8 cellular contexts compared by ENCODE assay signal in the genomic region with DNA sequence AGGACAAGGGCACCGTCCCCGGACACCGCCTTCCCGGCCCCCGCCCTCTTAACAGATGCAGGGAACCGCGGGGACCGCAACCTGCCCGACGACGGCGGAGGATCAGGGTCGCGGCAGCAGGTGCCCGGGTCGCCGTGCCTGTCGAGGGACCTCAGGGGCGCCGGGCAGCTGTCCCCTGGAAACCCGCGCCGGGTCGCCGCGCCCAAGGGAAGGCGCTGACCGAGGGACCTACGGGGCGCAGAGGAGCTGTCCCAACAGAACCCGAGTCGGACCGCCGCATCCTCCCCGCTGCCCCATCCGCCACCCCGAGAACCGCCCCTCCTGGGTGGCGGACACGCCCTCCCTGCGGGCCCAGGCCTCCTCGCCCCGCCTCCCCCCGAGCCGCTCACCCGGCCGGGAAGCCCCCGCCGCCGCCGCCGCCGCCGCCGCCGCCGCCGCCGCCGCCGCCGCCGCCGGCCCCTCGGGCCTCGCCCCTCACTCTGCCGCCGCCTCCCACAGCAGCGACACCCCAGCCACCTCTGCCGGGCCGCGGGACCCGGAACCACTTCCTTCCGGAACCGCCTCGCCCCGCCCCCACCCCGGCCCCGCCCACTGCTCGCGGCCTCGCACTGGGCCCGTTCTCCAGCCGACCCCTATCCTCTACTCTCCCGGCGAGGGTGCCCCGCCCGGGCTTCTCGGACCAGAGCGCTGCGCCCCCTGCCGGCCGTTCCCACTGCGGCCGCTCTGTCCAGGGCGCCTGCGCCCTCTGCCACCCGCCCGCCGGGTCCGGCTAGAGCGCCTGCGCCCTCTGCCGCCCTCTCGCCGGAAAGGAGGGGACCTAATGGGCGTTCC. TPM values are rescaled to one million over a fixed set of nuclear protein-coding genes. Genes with fewer than 3 reads are reported as not detected.
DNase-seq lines count a peak whose midpoint lies in the region; ATAC-seq, FAIRE-seq and TF ChIP-seq lines count a peak whose summit lies in the region.

A gene (minus strand): TSS at position 543 of the 831 bp plus-strand sequence. CDS start 20,797 bp downstream, outside the sequence.

- peak; percentile 95 for DNase-seq in D341Med (ENCODE audit: low spot score)
- DNase-seq in HTR-8/SVneo (ENCODE audit: insufficient read length, low spot score): peak; percentile 67
- DNase-seq in NOMO-1 treated with dmso at 0.1 percent for 144 hours (lab: John Stamatoyannopoulos, UW; ENCODE audit: unreplicated experiment): peak; percentile 80
- DNase-seq in activated CD8-positive, alpha-beta memory T cell treated with anti-CD3 and anti-CD28 coated beads, Interleukin-2, amount 50 U/mL, for 48 hours: peak; percentile 95
- DNase-seq in epithelial cell of esophagus (ENCODE audit: low read depth): peak; percentile 82
- DNase-seq in mucosa of gallbladder (ENCODE audit: low spot score): peak; percentile 91
- DNase-seq in stimulated activated CD8-positive, alpha-beta memory T cell treated with anti-CD3 and anti-CD28 coated beads, Interleukin-4, amount 100 ng/mL, for 24 hours (ENCODE audit: low read depth): peak; percentile 82

- TF ChIP-seq CTCF in epithelial cell of esophagus (IDR thresholded peaks at IDR 0.05; ENCODE audit: insufficient read depth, low read depth, low read length, missing control alignments): peak; percentile 29

- no peak for FAIRE-seq in HTR-8/SVneo (lab: Jason Lieb, UNC)

- H3K4me3 ChIP-seq in epithelial cell of esophagus (ENCODE audit: low read length): peak within 1 kb of the TSS; percentile 52

- ATAC-seq in GM21381 (IDR thresholded peaks at IDR 0.05; ENCODE audit: unreplicated experiment): peak; percentile 94

RNA-seq across cellular contexts. Expression of the gene that starts here (rescaled TPM):
- total RNA-seq in mucosa of gallbladder: 13.8 TPM

Comparison
In these comparisons a context has a peak if more than half of its experiments do, and no peak if none do; other contexts are left out.
1. Peak in every context shown above with its lines: DNase-seq, ATAC-seq and H3K4me3 ChIP-seq.